11 cellular contexts compared by ENCODE assay signal in genomic region chr9:116337015-116337414, GRCh38.
DNase-seq lines count a peak whose midpoint lies in the region; ATAC-seq and TF ChIP-seq lines count a peak whose summit lies in the region.
"Had no signal": no experiment of that assay in that cellular context is flagged by ENCODE, and none has a peak within 500 bp of the region (broad histone marks: within the 10 kb centered on the region; RNA-seq: fewer than 3 reads in every experiment).

No MANE protein-coding gene starts in this region.

- CTCF ChIA-PET in WTC11 (lab: Charles Lee) (interaction anchor here (0.6 to 1.2 kb wide), 2 partner anchors 320 to 744 kb away, joined by 3 read pairs; no protein-coding TSS in a partner anchor), A673 (lab: Charles Lee) (no interaction called here), Caco-2 (lab: Charles Lee) (no interaction called here)

- H3K9me3 ChIP-seq in right cardiac atrium (ENCODE audit: control insufficient read depth, low read length) = no peaks in the 10 kb centered on the region
- no peaks in the 10 kb centered on the region for H3K9me3 ChIP-seq in A673 (ENCODE audit: low read depth, low read length, poor library complexity, severe bottlenecking)
- H3K9me3 ChIP-seq in Caco-2 = no peaks in the 10 kb centered on the region
- H3K9me3 ChIP-seq in spleen = no peaks in the 10 kb centered on the region
- H3K9me3 ChIP-seq: BE2C, heart right ventricle had no signal

- H3K27ac Mint-ChIP-seq in WTC11 = no peak overlapping the region
- H3K27ac Mint-ChIP-seq in Caco-2 (ENCODE audit: unreplicated experiment) = no peak overlapping the region

- H3K4me3 ChIP-seq in right cardiac atrium (ENCODE audit: low read length) = no peak overlapping the region
- no peak overlapping the region for H3K4me3 ChIP-seq in A673 (ENCODE audit: low read depth, low read length, poor library complexity, severe bottlenecking)
- H3K4me3 ChIP-seq in Caco-2 (ENCODE audit: low read depth, low read length) = no peak overlapping the region
- H3K4me3 ChIP-seq in spleen = no peak overlapping the region
- H3K4me3 ChIP-seq: heart right ventricle had no signal

- ATAC-seq in left ventricle myocardium superior (peak; percentile 20), right cardiac atrium (no peak), WTC11 (peak; percentile 76), GM19324 (IDR thresholded peaks at IDR 0.05; ENCODE audit: low FRiP score, unreplicated experiment) (no peak)
- ATAC-seq: heart right ventricle had no signal

- POLR2A ChIA-PET in WTC11 (lab: Charles Lee) (no interaction called here), A673 (lab: Charles Lee; ENCODE audit: low non-redundant PET) (no interaction called here), Caco-2 (lab: Charles Lee) (no interaction called here)

- H3K36me3 ChIP-seq in A673 (ENCODE audit: insufficient read depth, low read length, poor library complexity, severe bottlenecking) (peaks cover 64% of the 10 kb centered on the region), Caco-2 (ENCODE audit: control insufficient read depth, insufficient read depth, low read length) (no peaks in the 10 kb centered on the region), spleen (no peaks in the 10 kb centered on the region)
- H3K36me3 ChIP-seq: heart right ventricle had no signal

- BruUV-seq in A673 (replicated peaks; lab: Mats Ljungman, UMichigan) = no TSS peak
- no TSS peak for BruUV-seq in Caco-2 (replicated peaks; lab: Mats Ljungman, UMichigan)

- H3K27ac ChIP-seq in right cardiac atrium (ENCODE audit: low read length) (no peak overlapping the region), A673 (ENCODE audit: low read depth, low read length, poor library complexity, severe bottlenecking) (no peak overlapping the region), spleen (no peak overlapping the region)
- H3K27ac ChIP-seq: heart right ventricle had no signal

- H3K4me1 Mint-ChIP-seq in WTC11 = peaks cover 48% of the 10 kb centered on the region
- peaks cover 5% of the 10 kb centered on the region for H3K4me1 Mint-ChIP-seq in Caco-2 (ENCODE audit: low read depth, unreplicated experiment)

- H3K4me3 Mint-ChIP-seq in WTC11 = no peak overlapping the region
- no peak overlapping the region for H3K4me3 Mint-ChIP-seq in Caco-2 (ENCODE audit: unreplicated experiment)

- no peak for TF ChIP-seq POLR2A in spleen (IDR thresholded peaks at IDR 0.05)

- peaks cover 98% of the 10 kb centered on the region for H3K27me3 Mint-ChIP-seq in WTC11 (ENCODE audit: low read depth)
- H3K27me3 Mint-ChIP-seq in Caco-2 (ENCODE audit: insufficient read depth, unreplicated experiment) = peaks cover 15% of the 10 kb centered on the region

- no peaks in the 10 kb centered on the region for H3K9me3 Mint-ChIP-seq in WTC11
- no peaks in the 10 kb centered on the region for H3K9me3 Mint-ChIP-seq in Caco-2 (ENCODE audit: unreplicated experiment)

- H3K36me3 Mint-ChIP-seq in WTC11 = no peaks in the 10 kb centered on the region
- H3K36me3 Mint-ChIP-seq in Caco-2 (ENCODE audit: insufficient read depth, unreplicated experiment) = no peaks in the 10 kb centered on the region

- H3K4me1 ChIP-seq in right cardiac atrium (ENCODE audit: control insufficient read depth, insufficient read depth, low read length) (peaks cover 5% of the 10 kb centered on the region), A673 (ENCODE audit: insufficient read depth, low read length, poor library complexity, severe bottlenecking) (no peaks in the 10 kb centered on the region), Caco-2 (no peaks in the 10 kb centered on the region), spleen (no peaks in the 10 kb centered on the region)
- H3K4me1 ChIP-seq: BE2C had no signal

- no peak for TF ChIP-seq CTCF in WTC11 (IDR thresholded peaks at IDR 0.05)
- TF ChIP-seq CTCF in A673 (conservative IDR thresholded peaks at IDR 0.05; ENCODE audit: low read depth, low read length) = no peak
- TF ChIP-seq CTCF in Caco-2 (IDR thresholded peaks at IDR 0.05; ENCODE audit: insufficient read depth in 1 of 2, low read depth in 1 of 2, low read length in 1 of 2, severe bottlenecking in 1 of 2, unreplicated experiment in 1 of 2) = no peak
- no peak for TF ChIP-seq CTCF in spleen (IDR thresholded peaks at IDR 0.05 in 8 of 11, conservative IDR thresholded peaks at IDR 0.05 in 3 of 11)

- no peaks in the 10 kb centered on the region for H3K27me3 ChIP-seq in right cardiac atrium (ENCODE audit: control insufficient read depth, insufficient read depth)
- H3K27me3 ChIP-seq in A673 (replicated peaks; ENCODE audit: insufficient read depth, low read depth, low read length, poor library complexity) = no peaks in the 10 kb centered on the region
- H3K27me3 ChIP-seq in Caco-2 (replicated peaks; ENCODE audit: control insufficient read depth, insufficient read depth, low read length) = no peaks in the 10 kb centered on the region
- peaks cover 0 to 39% (median 0%) of the 10 kb centered on the region in 7 donors for H3K27me3 ChIP-seq in spleen (replicated peaks in 1 of 7)
- H3K27me3 ChIP-seq: BE2C, heart right ventricle had no signal

- DNase-seq in left ventricle myocardium superior (peak; percentile 23), right cardiac atrium (no peak), WTC11 (ENCODE audit: low spot score) (no peak), glomerular visceral epithelial cell (ENCODE audit: extremely low spot score) (peak; percentile 77), A673 (ENCODE audit: low spot score) (no peak), Caco-2 (no peak), spleen (no peak)
- DNase-seq: BE2C, heart right ventricle, NCI-H146 had no signal

- intact Hi-C loops in left ventricle myocardium superior (cut with micrococcal nuclease) = no loop called here
- intact Hi-C loops in right cardiac atrium (cut with DNase I) = no loop called here
- intact Hi-C loops in A673 (cut with micrococcal nuclease; ENCODE audit: unreplicated experiment) = no loop called here
- intact Hi-C loops in Caco-2 (cut with micrococcal nuclease; ENCODE audit: unreplicated experiment) = loop anchor here (10.0 kb wide), 2 partner anchors 172 to 308 kb away; no protein-coding TSS in a partner anchor
- intact Hi-C loops in spleen (cut with DNase I; ENCODE audit: low total_unique reads) = no loop called here

- 21% methylated on average over 2 of the region's 2 CpGs for WGBS in right cardiac atrium
- 46 to 75% (median 50%) methylated on average over 2 of the region's 2 CpGs for WGBS in spleen, 5 donors

TF ChIP-seq in WTC11, 78 proteins besides CTCF, POLR2A, EP300 and RAD21:
- TF ChIP-seq ZNF423 (CRISPR knock-in tag; IDR thresholded peaks at IDR 0.05) (0 out of 2 replicates have a peak, but pooled peaks have one; percentile 17), SP1 (CRISPR knock-in tag; conservative IDR thresholded peaks at IDR 0.05) (no peak), FOXP4 (CRISPR knock-in tag; IDR thresholded peaks at IDR 0.05) (peak; percentile 55; the same call in 1 of the 2 replicates)

Comparison
In these comparisons a context has a peak if more than half of its experiments do, and no peak if none do; other contexts are left out.
1. ATAC-seq: peak in left ventricle myocardium superior (single experiment) and WTC11 (single experiment); none in right cardiac atrium (0 of 2) and GM19324 (single experiment).
2. DNase-seq: peak in left ventricle myocardium superior (single experiment) and glomerular visceral epithelial cell (single experiment); none in right cardiac atrium (0 of 3), WTC11 (single experiment), A673 (single experiment), Caco-2 (0 of 2) and spleen (single experiment).